Comparison of ENCODE assay signal across 8 cellular contexts in the genomic region with DNA sequence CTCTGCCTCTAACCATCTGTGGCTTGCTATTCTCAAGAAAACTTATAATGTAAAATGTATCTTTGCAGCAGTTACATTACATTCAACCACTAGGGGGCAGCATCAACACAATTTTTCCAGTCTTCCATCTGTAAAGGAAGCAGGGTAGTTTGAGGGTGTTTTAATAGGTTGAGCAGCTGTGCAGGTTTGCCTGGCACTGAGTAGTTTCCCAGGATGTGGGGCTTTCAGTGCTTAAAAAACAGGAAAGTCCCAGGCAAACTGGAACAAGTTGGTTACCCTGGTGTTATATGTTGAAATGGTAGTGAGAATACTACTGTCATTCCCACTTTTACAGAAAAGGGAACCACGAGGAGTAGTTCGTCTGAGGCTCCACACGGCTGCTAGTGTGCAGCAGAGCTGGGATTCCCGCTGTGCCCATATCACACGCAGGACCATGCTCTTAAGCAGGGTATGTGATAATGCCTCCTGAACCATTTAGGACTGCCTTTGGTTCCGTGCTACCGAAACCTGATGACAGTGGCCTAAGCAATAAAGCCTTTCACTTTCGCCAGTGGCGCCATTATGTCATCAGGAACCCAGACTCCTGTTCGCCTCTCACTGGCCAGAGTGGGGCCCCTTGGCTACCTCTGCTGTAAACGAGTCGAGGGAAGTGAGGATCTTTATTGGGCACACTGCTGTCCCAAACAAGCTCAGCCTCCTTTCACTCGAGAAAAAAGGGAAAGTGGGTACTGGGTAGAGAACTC.
DNase-seq lines count a peak whose midpoint lies in the region; FAIRE-seq and TF ChIP-seq lines count a peak whose summit lies in the region.

No MANE protein-coding gene starts in this region.

- H3K27ac Mint-ChIP-seq in astrocyte (ENCODE audit: unreplicated experiment): no peak overlapping the region

- H3K9me3 Mint-ChIP-seq in astrocyte (ENCODE audit: unreplicated experiment): peaks cover 5% of the 10 kb centered on the region

- H3K4me1 ChIP-seq in SJSA1 (replicated peaks) (peaks cover 6% of the 10 kb centered on the region), astrocyte (ENCODE audit: insufficient read depth, low read length) (peaks cover 6% of the 10 kb centered on the region), smooth muscle cell (ENCODE audit: low read depth) (no peaks in the 10 kb centered on the region)

- H3K4me2 ChIP-seq in astrocyte (ENCODE audit: low read length): no peak overlapping the region
- no peak overlapping the region for H3K4me2 ChIP-seq in smooth muscle cell

- H3K27me3 ChIP-seq in GM06990 (replicated peaks; ENCODE audit: control insufficient read depth, insufficient read depth, low read length) (no peaks in the 10 kb centered on the region), SJSA1 (replicated peaks) (no peaks in the 10 kb centered on the region), astrocyte (ENCODE audit: insufficient read depth, low read length) (no peaks in the 10 kb centered on the region), smooth muscle cell (ENCODE audit: low read depth) (no peaks in the 10 kb centered on the region)

- H3K9ac ChIP-seq in astrocyte (ENCODE audit: low read length) (no peak overlapping the region), smooth muscle cell (ENCODE audit: low read depth) (no peak overlapping the region)

- H2AFZ ChIP-seq in astrocyte (ENCODE audit: low read depth, low read length) (no peak overlapping the region), smooth muscle cell (ENCODE audit: low read depth) (no peak overlapping the region)

- H3F3A ChIP-seq in smooth muscle cell (ENCODE audit: low read depth): no peaks in the 10 kb centered on the region

- peaks cover 10% of the 10 kb centered on the region for H3K27me3 Mint-ChIP-seq in astrocyte (ENCODE audit: low read depth, unreplicated experiment)

- DNase-seq in GM06990 (ENCODE audit: extremely low read depth, insufficient read length) (peak; percentile 54), HEK293T (ENCODE audit: extremely low spot score) (peak; percentile 67), NCI-H1092 treated with DMSO at 0.1 percent for 48 hours (lab: John Stamatoyannopoulos, UW) (peak; percentile 62), SJSA1 (ENCODE audit: low read depth in 1 of 2, low spot score in 2 of 2) (peak; percentile 52 to 74), astrocyte (ENCODE audit: low read depth) (peak; percentile 46), hepatic stellate cell (ENCODE audit: low spot score) (peak; percentile 58), smooth muscle cell (lab: John Stamatoyannopoulos, UW; ENCODE audit: unreplicated experiment) (no peak), ecto neural progenitor cell (ENCODE audit: low spot score) (no peak)

- WGBS in smooth muscle cell (ENCODE audit: low lambda C conversion rate): 90% methylated on average over 13 of the region's 13 CpGs

- H3K9me3 ChIP-seq in SJSA1 (replicated peaks) (no peaks in the 10 kb centered on the region), astrocyte (ENCODE audit: insufficient read depth, low read depth, low read length) (no peaks in the 10 kb centered on the region), smooth muscle cell (replicated peaks; ENCODE audit: low read depth) (no peaks in the 10 kb centered on the region)

- H3K4me3 Mint-ChIP-seq in astrocyte (ENCODE audit: unreplicated experiment): no peak overlapping the region

- H3K36me3 Mint-ChIP-seq in astrocyte (ENCODE audit: low read depth, unreplicated experiment): no peaks in the 10 kb centered on the region

- peaks cover 6% of the 10 kb centered on the region for H3K4me1 Mint-ChIP-seq in astrocyte (ENCODE audit: low read depth, unreplicated experiment)

- H4K20me1 ChIP-seq in astrocyte (ENCODE audit: insufficient read depth, low read length): no peaks in the 10 kb centered on the region
- H4K20me1 ChIP-seq in smooth muscle cell (ENCODE audit: low read depth): no peaks in the 10 kb centered on the region

- no peak for FAIRE-seq in astrocyte (lab: Jason Lieb, UNC)

- POLR2A ChIA-PET in HEK293T (lab: Yijun Ruan, JAX): interaction anchor here (1.6 kb wide), 1 partner anchor 8 kb away, joined by 6 read pairs; no protein-coding TSS in a partner anchor

- no peaks in the 10 kb centered on the region for H3K79me2 ChIP-seq in astrocyte (ENCODE audit: insufficient read depth, low read length)
- H3K79me2 ChIP-seq in smooth muscle cell (ENCODE audit: low read depth): no peaks in the 10 kb centered on the region

- H3K36me3 ChIP-seq in GM06990 (ENCODE audit: control insufficient read depth, insufficient read depth, low read length): no peaks in the 10 kb centered on the region
- H3K36me3 ChIP-seq in SJSA1: no peaks in the 10 kb centered on the region
- no peaks in the 10 kb centered on the region for H3K36me3 ChIP-seq in astrocyte (ENCODE audit: insufficient read depth, low read length)
- no peaks in the 10 kb centered on the region for H3K36me3 ChIP-seq in smooth muscle cell (ENCODE audit: low read depth)

- CTCF ChIA-PET in HEK293T (lab: Yijun Ruan, JAX): interaction anchor here (0.8 to 2.1 kb wide), 4 partner anchors 8 to 151 kb away, joined by 3 to 7 read pairs (median 5); no protein-coding TSS in a partner anchor

- TF ChIP-seq CTCF in GM06990 (IDR thresholded peaks at IDR 0.05; ENCODE audit: insufficient read depth, low read length, poor library complexity, severe bottlenecking): peak; percentile 65
- peak; percentile 80 for TF ChIP-seq CTCF in astrocyte (IDR thresholded peaks at IDR 0.05; ENCODE audit: insufficient read depth, low read depth, low read length)
- peak; percentile 88 for TF ChIP-seq CTCF in smooth muscle cell (IDR thresholded peaks at IDR 0.05; ENCODE audit: borderline replicate concordance, insufficient read depth, poor library complexity, severe bottlenecking)

- H3K4me3 ChIP-seq in GM06990 (replicated peaks; ENCODE audit: low read depth, low read length) (no peak overlapping the region), SJSA1 (no peak overlapping the region), astrocyte (ENCODE audit: insufficient read depth, low read depth, low read length) (no peak overlapping the region), smooth muscle cell (no peak overlapping the region)

- no peak overlapping the region for H3K27ac ChIP-seq in SJSA1
- H3K27ac ChIP-seq in astrocyte (ENCODE audit: low read depth, low read length): no peak overlapping the region
- H3K27ac ChIP-seq in smooth muscle cell (ENCODE audit: low read depth): no peak overlapping the region

TF ChIP-seq in HEK293T, 16 proteins besides CTCF, POLR2A, EP300 and RAD21:
- TF ChIP-seq NFRKB (IDR thresholded peaks at IDR 0.05) (no peak), SP1 (IDR thresholded peaks at IDR 0.05) (no peak), LEF1 (IDR thresholded peaks at IDR 0.05; ENCODE audit: borderline replicate concordance) (no peak), ELF4 (IDR thresholded peaks at IDR 0.05) (no peak), FOXM1 (IDR thresholded peaks at IDR 0.05; ENCODE audit: borderline replicate concordance) (no peak)

Comparison
In these comparisons a context has a peak if more than half of its experiments do, and no peak if none do; other contexts are left out.
1. DNase-seq: peak in GM06990 (single experiment), HEK293T (single experiment), NCI-H1092 treated with DMSO at 0.1 percent for 48 hours (single experiment), SJSA1 (2 of 2), astrocyte (single experiment) and hepatic stellate cell (single experiment); none in smooth muscle cell (single experiment) and ecto neural progenitor cell (single experiment).
2. Peak in every context shown above with its lines, with median percentiles within 50 percentile points of each other: CTCF ChIP-seq.